ENCODE assay signal across 16 cellular contexts in genomic region chr20:37863289-37863688, GRCh38. TPM values are rescaled to one million over a fixed set of nuclear protein-coding genes. Genes with fewer than 3 reads are reported as not detected.
A peak's percentile ranks its signal among the peaks of the same experiment; 100 is the strongest.
DNase-seq lines count a peak whose midpoint lies in the region; ATAC-seq, FAIRE-seq and TF ChIP-seq lines count a peak whose summit lies in the region.
"Had no signal": no experiment of that assay in that cellular context is flagged by ENCODE, and none has a peak within 500 bp of the region (broad histone marks: within the 10 kb centered on the region; RNA-seq: fewer than 3 reads in every experiment).

No MANE protein-coding gene starts in this region.

- H3K9ac ChIP-seq in HepG2 (ENCODE audit: insufficient read depth, low read depth, low read length) (no peak overlapping the region), neural cell (ENCODE audit: low read length) (peak overlapping the region; percentile 28), endodermal cell (ENCODE audit: extremely low read depth, low read length, poor library complexity, severe bottlenecking) (no peak overlapping the region)

- in situ Hi-C loops in HepG2 (cut with HindIII; ENCODE audit: extremely low pct_ligation_motif_present, low pct_unique_long_range_greater_than_20kb), result no loop called here

- H2AFZ ChIP-seq in HepG2 (ENCODE audit: low read length), result no peak overlapping the region
- no peak overlapping the region for H2AFZ ChIP-seq in neural cell (ENCODE audit: low read depth, low read length)

- ATAC-seq in HepG2 (no peak), right lobe of liver (no peak)
- no peak for ATAC-seq in stimulated activated effector memory CD8-positive, alpha-beta T cell treated with anti-CD3 and anti-CD28 coated beads, Interleukin-12 subunit alpha, Interleukin-12 subunit beta, amount 100 ng/mL, for 72 hours

- H3K4me3 Mint-ChIP-seq in stimulated activated effector memory CD8-positive, alpha-beta T cell treated with anti-CD3 and anti-CD28 coated beads, Interleukin-12 subunit alpha, Interleukin-12 subunit beta, amount 100 ng/mL, for 72 hours, result no peak overlapping the region
- H3K4me3 Mint-ChIP-seq in endodermal cell, result no peak overlapping the region
- H3K4me3 Mint-ChIP-seq: CD14-positive monocyte; CD8-positive, alpha-beta memory T cell had no signal

- no peak overlapping the region for H3K4me2 ChIP-seq in HepG2 (ENCODE audit: low read depth, low read length)
- H3K4me2 ChIP-seq in neural cell (ENCODE audit: low read length), result no peak overlapping the region

- BruUV-seq in HepG2 (replicated peaks; lab: Mats Ljungman, UMichigan), result no TSS peak

- no peaks in the 10 kb centered on the region for H3K9me2 ChIP-seq in neural cell (ENCODE audit: insufficient read depth, low read length)

- no peak for FAIRE-seq in HepG2 (lab: Jason Lieb, UNC)
- FAIRE-seq: H1 had no signal

- H3K27ac Mint-ChIP-seq in stimulated activated effector memory CD8-positive, alpha-beta T cell treated with anti-CD3 and anti-CD28 coated beads, Interleukin-12 subunit alpha, Interleukin-12 subunit beta, amount 100 ng/mL, for 72 hours, result peak overlapping the region; percentile 70
- no peak overlapping the region for H3K27ac Mint-ChIP-seq in endodermal cell
- H3K27ac Mint-ChIP-seq: CD14-positive monocyte had no signal

- TF ChIP-seq CTCF in HepG2 (CRISPR knock-in tag; IDR thresholded peaks at IDR 0.05) (no peak), right lobe of liver (IDR thresholded peaks at IDR 0.05) (no peak), neural cell (IDR thresholded peaks at IDR 0.05; ENCODE audit: poor library complexity, severe bottlenecking) (no peak), endodermal cell (conservative IDR thresholded peaks at IDR 0.05) (no peak)

- CTCF ChIA-PET in HepG2 (lab: Yijun Ruan, JAX; ENCODE audit: low intra/inter-chr PET ratio, low total read pairs), result no interaction called here

- H3K4me1 Mint-ChIP-seq in stimulated activated effector memory CD8-positive, alpha-beta T cell treated with anti-CD3 and anti-CD28 coated beads, Interleukin-12 subunit alpha, Interleukin-12 subunit beta, amount 100 ng/mL, for 72 hours, result no peaks in the 10 kb centered on the region
- H3K4me1 Mint-ChIP-seq in endodermal cell, result peaks cover 12% of the 10 kb centered on the region
- H3K4me1 Mint-ChIP-seq: CD14-positive monocyte; CD8-positive, alpha-beta memory T cell had no signal

- TF ChIP-seq EP300 in HepG2 (IDR thresholded peaks at IDR 0.05; ENCODE audit: low read depth in 2 of 2, low read length in 2 of 2), result no peak
- no peak for TF ChIP-seq EP300 in HepG2 (CRISPR knock-in tag; IDR thresholded peaks at IDR 0.05; ENCODE audit: borderline replicate concordance)
- TF ChIP-seq EP300 in neural cell (conservative IDR thresholded peaks at IDR 0.05; ENCODE audit: poor library complexity, severe bottlenecking), result no peak

- POLR2A ChIA-PET in HepG2 (lab: Yijun Ruan, JAX), result no interaction called here

- H4K20me1 ChIP-seq in HepG2 (ENCODE audit: insufficient read depth, low read length) (no peaks in the 10 kb centered on the region), neural cell (ENCODE audit: insufficient read depth) (no peaks in the 10 kb centered on the region)

- H3K27me3 Mint-ChIP-seq in endodermal cell (ENCODE audit: insufficient read depth), result no peaks in the 10 kb centered on the region

- intact Hi-C loops in HepG2 (cut with micrococcal nuclease; ENCODE audit: unreplicated experiment), result no loop called here
- intact Hi-C loops in right lobe of liver (cut with DNase I), result no loop called here

- no peaks in the 10 kb centered on the region for H3K79me2 ChIP-seq in HepG2 (ENCODE audit: insufficient read depth, low read length)
- H3K79me2 ChIP-seq in neural cell (replicated peaks; ENCODE audit: insufficient read depth, low read length), result no peaks in the 10 kb centered on the region

- H3K9me3 ChIP-seq in HepG2 (ENCODE audit: low read length) (no peaks in the 10 kb centered on the region), right lobe of liver (no peaks in the 10 kb centered on the region), neural cell (ENCODE audit: low read length) (no peaks in the 10 kb centered on the region), endodermal cell (ENCODE audit: control insufficient read depth, low read length) (peaks cover 9% of the 10 kb centered on the region)
- H3K9me3 ChIP-seq: Caco-2, HAP-1 had no signal

- H3K4me3 ChIP-seq in HepG2 (replicated peaks in 1 of 3; ENCODE audit: insufficient read depth in 1 of 3, low read depth in 2 of 3, low read length in 3 of 3), result no peak overlapping the region
- no peak overlapping the region for H3K4me3 ChIP-seq in right lobe of liver
- H3K4me3 ChIP-seq in neural cell (ENCODE audit: low read length), result no peak overlapping the region
- H3K4me3 ChIP-seq in endodermal cell (ENCODE audit: low read length), result no peak overlapping the region
- H3K4me3 ChIP-seq: HAP-1 had no signal

- H3F3A ChIP-seq in neural cell (ENCODE audit: insufficient read depth, low read length, poor library complexity, severe bottlenecking), result no peaks in the 10 kb centered on the region

- H3K27me3 ChIP-seq in HepG2 (ENCODE audit: control insufficient read depth in 1 of 2, insufficient read depth in 2 of 2, low read length in 2 of 2) (no peaks in the 10 kb centered on the region), right lobe of liver (no peaks in the 10 kb centered on the region), neural cell (ENCODE audit: insufficient read depth, low read depth, low read length) (no peaks in the 10 kb centered on the region), endodermal cell (ENCODE audit: control insufficient read depth, insufficient read depth, low read length, poor library complexity, severe bottlenecking) (no peaks in the 10 kb centered on the region)

- H3K9me3 Mint-ChIP-seq in stimulated activated effector memory CD8-positive, alpha-beta T cell treated with anti-CD3 and anti-CD28 coated beads, Interleukin-12 subunit alpha, Interleukin-12 subunit beta, amount 100 ng/mL, for 72 hours, result no peaks in the 10 kb centered on the region
- peaks cover 6% of the 10 kb centered on the region for H3K9me3 Mint-ChIP-seq in endodermal cell
- H3K9me3 Mint-ChIP-seq: CD8-positive, alpha-beta memory T cell had no signal

- no peak for TF ChIP-seq POLR2A in HepG2 (IDR thresholded peaks at IDR 0.05; ENCODE audit: insufficient read depth in 1 of 2, low read depth in 2 of 2, low read length in 2 of 2)
- TF ChIP-seq POLR2A in right lobe of liver (IDR thresholded peaks at IDR 0.05), result no peak

- peaks cover 27% of the 10 kb centered on the region for H3K36me3 Mint-ChIP-seq in stimulated activated effector memory CD8-positive, alpha-beta T cell treated with anti-CD3 and anti-CD28 coated beads, Interleukin-12 subunit alpha, Interleukin-12 subunit beta, amount 100 ng/mL, for 72 hours
- H3K36me3 Mint-ChIP-seq in endodermal cell (ENCODE audit: low read depth), result peaks cover 49% of the 10 kb centered on the region

- peaks cover 21 to 52% of the 10 kb centered on the region in 2 experiments for H3K36me3 ChIP-seq in HepG2 (replicated peaks in 1 of 2; ENCODE audit: control insufficient read depth in 1 of 2, insufficient read depth in 2 of 2, low read length in 2 of 2)
- peaks cover 0 to 29% (median 2%) of the 10 kb centered on the region in 4 donors for H3K36me3 ChIP-seq in right lobe of liver
- H3K36me3 ChIP-seq in neural cell (ENCODE audit: insufficient read depth, low read length), result no peaks in the 10 kb centered on the region
- H3K36me3 ChIP-seq in endodermal cell (ENCODE audit: control insufficient read depth, insufficient read depth, low read length), result peaks cover 43% of the 10 kb centered on the region

- WGBS in HepG2 (ENCODE audit: low lambda C conversion rate), result 99% methylated on average over 5 of the region's 5 CpGs
- WGBS in right lobe of liver (ENCODE audit: insufficient coverage, low coverage, low lambda C conversion rate, missing lambda C conversion rate), result no CpG with 5 or more reads among the region's 5 CpGs
- WGBS in endodermal cell (ENCODE audit: insufficient coverage in 1 of 2, insufficient read length in 1 of 2), 2 experiments, result 86 to 94% methylated on average over 5 of the region's 5 CpGs

- TF ChIP-seq RAD21 in HepG2 (CRISPR knock-in tag; IDR thresholded peaks at IDR 0.05) (no peak), neural cell (conservative IDR thresholded peaks at IDR 0.05) (no peak)

- H3K4me1 ChIP-seq in HepG2 (ENCODE audit: insufficient read depth, low read length) (no peaks in the 10 kb centered on the region), right lobe of liver (peaks cover 0 to 4% (median 0%) of the 10 kb centered on the region in 4 donors), endodermal cell (ENCODE audit: control insufficient read depth, insufficient read depth, low read length) (peaks cover 3% of the 10 kb centered on the region)
- H3K4me1 ChIP-seq: Caco-2, HAP-1 had no signal

- H3K27ac ChIP-seq in HepG2 (ENCODE audit: extremely low read length, insufficient read depth, low read length) (no peak overlapping the region), right lobe of liver (no peak overlapping the region), neural cell (ENCODE audit: low read length) (peak overlapping the region; percentile 91), endodermal cell (ENCODE audit: low read depth, low read length) (no peak overlapping the region)
- H3K27ac ChIP-seq: 22Rv1 had no signal

- DNase-seq in HepG2 (ENCODE audit: low spot score), result no peak
- no peak for DNase-seq in right lobe of liver
- DNase-seq in stimulated activated effector memory CD8-positive, alpha-beta T cell treated with anti-CD3 and anti-CD28 coated beads, Interleukin-12 subunit alpha, Interleukin-12 subunit beta, amount 100 ng/mL, for 72 hours (ENCODE audit: low spot score in 2 of 2), result no peak
- no peak for DNase-seq in NAMALWA (ENCODE audit: low spot score)
- no peak for DNase-seq in hypothalamus (lab: John Stamatoyannopoulos, UW)
- no peak for DNase-seq in endodermal cell
- DNase-seq in NCI-H146 treated with DMSO at 0.1 percent for 48 hours (lab: John Stamatoyannopoulos, UW; ENCODE audit: unreplicated experiment), result no peak
- DNase-seq: Caco-2; CD8-positive, alpha-beta memory T cell; DND-41; GF-D8 had no signal

RNA-seq across cellular contexts. Expression of gene VSTM2L, which starts 39.6 kb away (rescaled TPM):
- total RNA-seq in HepG2 (2016; rRNA removed; fragmentation: Illumina TruSeq; extraction: Trizol) (not detected in 2 replicates), right lobe of liver (10 to 100 TPM in 1 of 6 experiments, 1 to 10 TPM in 3, under 1 TPM in 2; 0.56 to 10.7 (median 1.8) TPM), endodermal cell (1 to 10 TPM; 1.4 to 2.9 TPM)
- not detected in 2 replicates for total RNA-seq in HepG2 (2016; cell fraction: cytosol; rRNA removed; fragmentation: Illumina TruSeq; extraction: Trizol; ENCODE audit: low read depth)
- 0.04 TPM in 1 of 2 replicates, not detected in the other for total RNA-seq in HepG2 (2016; cell fraction: insoluble cytoplasmic fraction; rRNA removed; fragmentation: Illumina TruSeq; extraction: Trizol)
- not detected in 2 replicates for total RNA-seq in HepG2 (2016; cell fraction: membrane; rRNA removed; fragmentation: Illumina TruSeq; extraction: Trizol)
- total RNA-seq in HepG2 (2016; cell fraction: nucleus; rRNA removed; fragmentation: Illumina TruSeq; extraction: Trizol), result not detected in 2 replicates
- polyA plus RNA-seq in HepG2 (2011; rRNA removed) (0.03 TPM in 1 of 2 replicates, not detected in the other), neural cell (21.5 and 22.1 TPM in 2 replicates)
- not detected in 2 replicates for polyA plus RNA-seq in HepG2 (2011; cell fraction: cytosol; rRNA removed)
- polyA plus RNA-seq in HepG2 (2011; cell fraction: nucleus; rRNA removed), result not detected in 2 replicates
- polyA plus RNA-seq in HepG2 (2012), result 0.19 TPM in 1 of 2 replicates, not detected in the other
- polyA plus RNA-seq in HepG2 (2016; cell fraction: cytosol; fragmentation: Illumina TruSeq; extraction: Trizol; ENCODE audit: low read depth), result 0.08 TPM in 1 of 2 replicates, not detected in the other
- not detected in 2 replicates for polyA plus RNA-seq in HepG2 (2016; cell fraction: insoluble cytoplasmic fraction; fragmentation: Illumina TruSeq; extraction: Trizol; ENCODE audit: low read depth)
- not detected in 2 replicates for polyA plus RNA-seq in HepG2 (2016; cell fraction: membrane; fragmentation: Illumina TruSeq; extraction: Trizol; ENCODE audit: low read depth)
- polyA plus RNA-seq in HepG2 (2016; cell fraction: nucleus; fragmentation: Illumina TruSeq; extraction: Trizol; ENCODE audit: insufficient read depth, low read depth), result not detected in 2 replicates
- not detected in 2 replicates for polyA minus RNA-seq in HepG2 (2011; rRNA and poly(A)+ RNA removed; ENCODE audit: low replicate concordance)
- polyA minus RNA-seq in HepG2 (2011; cell fraction: cytosol; rRNA and poly(A)+ RNA removed), result not detected in 2 replicates
- not detected in 2 replicates for polyA minus RNA-seq in HepG2 (2011; cell fraction: nucleus; rRNA and poly(A)+ RNA removed)
- 11.7 and 13.4 TPM in 2 replicates for polyA minus RNA-seq in neural cell
- 27.8 TPM for polyA plus RNA-seq in endodermal cell (2013, experiment 1 of 2)
- 22.4 TPM for polyA plus RNA-seq in endodermal cell (2013, experiment 2 of 2)
- total RNA-seq: Caco-2; CD8-positive, alpha-beta memory T cell had no signal
- polyA plus RNA-seq: CD14-positive monocyte; CD8-positive, alpha-beta memory T cell had no signal
